8 cellular contexts compared by ENCODE assay signal in the genomic region with DNA sequence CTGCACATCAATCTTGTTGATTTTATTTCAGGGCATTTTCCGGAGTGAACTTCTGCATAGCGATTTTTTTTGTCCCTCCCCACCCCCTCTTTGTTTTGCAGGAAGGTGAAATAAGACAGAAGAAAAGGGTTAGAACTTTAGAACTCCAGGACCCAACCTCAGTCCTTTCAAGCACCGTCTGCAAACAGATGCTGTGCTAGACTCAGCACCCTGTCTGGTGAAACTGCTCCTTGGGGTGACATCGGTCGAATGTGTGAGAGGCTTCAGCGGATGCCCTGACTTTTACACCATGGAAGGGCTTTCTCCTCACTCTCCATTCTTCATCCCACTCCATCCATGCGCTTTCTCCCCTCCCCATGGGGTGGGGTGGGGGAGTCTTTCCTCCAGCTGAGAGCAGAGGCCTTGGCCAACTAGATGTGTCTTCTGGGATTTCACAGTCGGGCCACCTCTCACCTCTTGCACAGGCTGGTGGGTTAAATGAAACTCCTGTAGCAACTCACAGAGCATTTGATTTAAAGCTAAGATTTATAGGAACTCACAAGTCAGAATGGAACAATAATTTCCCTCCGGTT.
DNase-seq lines count a peak whose midpoint lies in the region; ATAC-seq and TF ChIP-seq lines count a peak whose summit lies in the region.

No MANE protein-coding gene starts in this region.

- H3K9me3 ChIP-seq in effector memory CD4-positive, alpha-beta T cell (ENCODE audit: control insufficient read depth, low read length): no peaks in the 10 kb centered on the region

- H3K36me3 ChIP-seq in effector memory CD4-positive, alpha-beta T cell (ENCODE audit: control insufficient read depth, insufficient read depth, low read length): no peaks in the 10 kb centered on the region
- H3K36me3 ChIP-seq in rectal smooth muscle tissue (ENCODE audit: control insufficient read depth, insufficient read depth, low read length): no peaks in the 10 kb centered on the region

- H3K4me1 ChIP-seq in effector memory CD4-positive, alpha-beta T cell (ENCODE audit: control insufficient read depth, insufficient read depth, low read length, poor library complexity, severe bottlenecking): peaks cover 43% of the 10 kb centered on the region
- H3K4me1 ChIP-seq in rectal smooth muscle tissue (ENCODE audit: control insufficient read depth, insufficient read depth, low read length): peaks cover 3% of the 10 kb centered on the region

- peak overlapping the region; percentile 66 for H3K27ac ChIP-seq in effector memory CD4-positive, alpha-beta T cell (ENCODE audit: insufficient read depth, low read length, poor library complexity, severe bottlenecking)
- no peak overlapping the region for H3K27ac ChIP-seq in rectal smooth muscle tissue (ENCODE audit: low read depth, low read length)
- no peak overlapping the region for H3K27ac ChIP-seq in caudate nucleus (ENCODE audit: low read depth, low read length)

- H3K4me3 ChIP-seq in GM12875 (ENCODE audit: low read depth, low read length) (peak overlapping the region; percentile 43), rectal smooth muscle tissue (ENCODE audit: low read length) (peak overlapping the region; percentile 70)
- H3K4me3 ChIP-seq in effector memory CD4-positive, alpha-beta T cell (ENCODE audit: insufficient read depth, low read depth, low read length, poor library complexity, severe bottlenecking): peak overlapping the region; percentile 47

- H3K9ac ChIP-seq in rectal smooth muscle tissue (ENCODE audit: low read length): no peak overlapping the region

- ATAC-seq in GM18498 (IDR thresholded peaks at IDR 0.05; ENCODE audit: unreplicated experiment) (no peak), HG03175 (IDR thresholded peaks at IDR 0.05; ENCODE audit: unreplicated experiment) (no peak)

- no peaks in the 10 kb centered on the region for H3K27me3 ChIP-seq in effector memory CD4-positive, alpha-beta T cell (replicated peaks; ENCODE audit: control insufficient read depth, insufficient read depth, low read length, poor library complexity, severe bottlenecking)
- no peaks in the 10 kb centered on the region for H3K27me3 ChIP-seq in rectal smooth muscle tissue (ENCODE audit: control insufficient read depth, insufficient read depth, low read length)

- TF ChIP-seq CTCF in GM12875 (IDR thresholded peaks at IDR 0.05; ENCODE audit: borderline replicate concordance, insufficient read depth, low read depth, low read length): no peak

- peak; percentile 24 to 27 for DNase-seq in activated CD4-positive, alpha-beta T cell treated with anti-CD3 and anti-CD28 coated beads for 4 hours
- peak in 2 of 3 donors; percentile 13 to 19 for DNase-seq in effector memory CD4-positive, alpha-beta T cell
- DNase-seq in NCI-H510A (lab: John Stamatoyannopoulos, UW): no peak
- DNase-seq in caudate nucleus (lab: John Stamatoyannopoulos, UW): no peak

Comparison
In these comparisons a context has a peak if more than half of its experiments do, and no peak if none do; other contexts are left out.
1. DNase-seq: peak in activated CD4-positive, alpha-beta T cell treated with anti-CD3 and anti-CD28 coated beads for 4 hours (2 of 2) and effector memory CD4-positive, alpha-beta T cell (2 of 3); none in NCI-H510A (single experiment) and caudate nucleus (0 of 61).
2. Peak in every context shown above with its lines, with median percentiles within 50 percentile points of each other: H3K4me3 ChIP-seq.